Comparison of ENCODE assay signal across 21 cellular contexts in genomic region chr2:147222506-147222905, GRCh38.
DNase-seq lines count a peak whose midpoint lies in the region; ATAC-seq and TF ChIP-seq lines count a peak whose summit lies in the region.
"Had no signal": no experiment of that assay in that cellular context is flagged by ENCODE, and none has a peak within 500 bp of the region (broad histone marks: within the 10 kb centered on the region; RNA-seq: fewer than 3 reads in every experiment).

No MANE protein-coding gene starts in this region.

- ATAC-seq in GM18499 (IDR thresholded peaks at IDR 0.05; ENCODE audit: insufficient read depth, unreplicated experiment) (peak; percentile 72), GM18909 (IDR thresholded peaks at IDR 0.05; ENCODE audit: poor library complexity, unreplicated experiment) (peak; percentile 51), HG02798 (IDR thresholded peaks at IDR 0.05; ENCODE audit: poor library complexity, unreplicated experiment) (peak; percentile 60), HG03565 (IDR thresholded peaks at IDR 0.05; ENCODE audit: unreplicated experiment) (peak; percentile 67), lower lobe of right lung (no peak)
- ATAC-seq: gastrocnemius medialis, left lobe of liver, mucosa of descending colon, T-cell had no signal

- no peaks in the 10 kb centered on the region for H3K27me3 ChIP-seq in lower lobe of right lung (ENCODE audit: low read depth)
- H3K27me3 ChIP-seq: gastrocnemius medialis, neutrophil had no signal

- no peak overlapping the region for H3K4me3 ChIP-seq in lower lobe of right lung
- H3K4me3 ChIP-seq: gastrocnemius medialis, mucosa of descending colon had no signal

- DNase-seq in lower lobe of right lung: no peak
- DNase-seq in RPMI8226: no peak
- no peak for DNase-seq in MV-4-11 (lab: John Stamatoyannopoulos, UW)
- no peak for DNase-seq in NCI-H226
- DNase-seq: activated naive CD4-positive, alpha-beta T cell; activated T-cell treated with anti-CD3 and anti-CD28 coated beads for 4 hours; caudate nucleus; CD8-positive, alpha-beta memory T cell; gastrocnemius medialis; mucosa of descending colon; NCI-H446; retina; SHP77; stimulated activated CD4-positive, alpha-beta T cell treated with anti-CD3 and anti-CD28 coated beads, Interleukin-12 subunit alpha, Interleukin-12 subunit beta, amount 100 ng/mL, for 4 hours; T-cell had no signal

- intact Hi-C loops in lower lobe of right lung (cut with DNase I): no loop called here

- no peak overlapping the region for H3K27ac ChIP-seq in lower lobe of right lung
- H3K27ac ChIP-seq: gastrocnemius medialis, neutrophil had no signal

- no peaks in the 10 kb centered on the region for H3K4me1 ChIP-seq in lower lobe of right lung
- H3K4me1 ChIP-seq: gastrocnemius medialis had no signal

- H3K36me3 ChIP-seq in lower lobe of right lung: no peaks in the 10 kb centered on the region
- H3K36me3 ChIP-seq: gastrocnemius medialis, neutrophil had no signal

- TF ChIP-seq CTCF in lower lobe of right lung (IDR thresholded peaks at IDR 0.05): no peak

- H3K9me3 ChIP-seq in lower lobe of right lung: no peaks in the 10 kb centered on the region
- H3K9me3 ChIP-seq: gastrocnemius medialis, neutrophil had no signal

Comparison
In these comparisons a context has a peak if more than half of its experiments do, and no peak if none do; other contexts are left out.
1. ATAC-seq: peak in GM18499 (single experiment), GM18909 (single experiment), HG02798 (single experiment) and HG03565 (single experiment); none in lower lobe of right lung (0 of 2).